Comparison of ENCODE assay signal across 9 cellular contexts in genomic region chr12:44503329-44503728, GRCh38.
"Had no signal": no experiment of that assay in that cellular context is flagged by ENCODE, and none has a peak within 500 bp of the region (broad histone marks: within the 10 kb centered on the region; RNA-seq: fewer than 3 reads in every experiment).

No MANE protein-coding gene starts in this region.

- H3K36me3 ChIP-seq: HAP-1 had no signal

- H3K27ac Mint-ChIP-seq: HFFc6 had no signal

- H2AFZ ChIP-seq: GM23248 had no signal

- H3K9ac ChIP-seq: GM23248 had no signal

- H3K4me3 ChIP-seq: GM23248, HAP-1, K562 had no signal

- H3K4me1 ChIP-seq: HAP-1 had no signal

- DNase-seq: GM23248, GOT3, H7, HFFc6, IMR-90 had no signal

- H3K9me3 ChIP-seq: HAP-1 had no signal

- H3K4me3 Mint-ChIP-seq: HFFc6 had no signal

- ATAC-seq: HCT116, K562 had no signal

- H3K27ac ChIP-seq: GM23248, HL-60 had no signal
